ENCODE assay signal across 14 cellular contexts in the genomic region with DNA sequence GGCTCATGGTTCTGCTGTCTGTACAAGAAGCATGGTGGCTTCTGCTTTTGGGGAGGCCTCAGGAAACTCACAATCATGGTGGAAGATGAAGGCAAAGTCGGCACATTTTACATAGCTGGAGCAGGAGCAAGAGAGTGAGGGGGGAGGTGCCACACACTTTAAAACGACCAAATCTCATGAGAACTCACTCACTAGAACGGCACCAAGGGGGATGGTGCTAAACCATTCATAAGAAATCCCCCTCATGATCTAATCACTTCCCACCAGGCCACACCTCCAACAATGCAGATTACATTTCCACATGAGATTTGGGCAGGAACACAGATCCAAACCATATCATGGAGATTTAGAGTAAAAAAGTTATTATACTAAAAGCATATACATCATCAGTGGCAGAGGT. TPM values are rescaled to one million over a fixed set of nuclear protein-coding genes. Genes with fewer than 3 reads are reported as not detected.
A peak's percentile ranks its signal among the peaks of the same experiment; 100 is the strongest.
DNase-seq lines count a peak whose midpoint lies in the region; ATAC-seq and TF ChIP-seq lines count a peak whose summit lies in the region.
"Had no signal": no experiment of that assay in that cellular context is flagged by ENCODE, and none has a peak within 500 bp of the region (broad histone marks: within the 10 kb centered on the region; RNA-seq: fewer than 3 reads in every experiment).

No MANE protein-coding gene starts in this region.

- peak; percentile 56 to 67 for ATAC-seq in activated CD4-positive, CD25-positive, alpha-beta regulatory T cell treated with anti-CD3 and anti-CD28 coated beads, Interleukin-2, amount 50 U/mL, for 24 hours
- no peak for ATAC-seq in IMR-90 (ENCODE audit: low read depth)

- no peak overlapping the region for H4K91ac ChIP-seq in IMR-90 (ENCODE audit: insufficient read depth, low read depth, low read length)

- no peak for TF ChIP-seq POLR2A in IMR-90 (IDR thresholded peaks at IDR 0.05; ENCODE audit: low read depth, low read length)

- H2BK20ac ChIP-seq in IMR-90 (ENCODE audit: low read depth, low read length): 0 out of 2 replicates have a peak overlapping the region, but pooled peaks have one; percentile 32

- in situ Hi-C loops in IMR-90 (cut with MboI; ENCODE audit: low sequenced_read_pairs): no loop called here

- H2AK5ac ChIP-seq in IMR-90 (ENCODE audit: low read depth, low read length): no peak overlapping the region

- no peak overlapping the region for H3K27ac Mint-ChIP-seq in mesothelial cell of epicardium

- H3K4ac ChIP-seq in IMR-90 (ENCODE audit: low read depth, low read length): no peak overlapping the region

- H3K18ac ChIP-seq in IMR-90 (ENCODE audit: low read depth, low read length): no peak overlapping the region; the same call in 1 of the 2 replicates

- no peak overlapping the region for H2BK5ac ChIP-seq in IMR-90 (ENCODE audit: low read depth, low read length, poor library complexity, severe bottlenecking)

- H3K14ac ChIP-seq in IMR-90 (replicated peaks; ENCODE audit: low read depth, low read length): no peak overlapping the region

- H3K4me2 ChIP-seq in IMR-90 (ENCODE audit: low read depth, low read length): no peak overlapping the region

- no peaks in the 10 kb centered on the region for H3K9me1 ChIP-seq in IMR-90 (ENCODE audit: insufficient read depth, low read length)

- CTCF ChIA-PET in HEK293 (lab: Yijun Ruan, JAX): no interaction called here
- CTCF ChIA-PET in IMR-90 (lab: Yijun Ruan, JAX): interaction anchor here (0.5 to 0.6 kb wide), 2 partner anchors 57 to 1053 kb away, joined by 3 to 5 read pairs; no protein-coding TSS in a partner anchor

- H3K4me1 ChIP-seq in HEK293 (ENCODE audit: control insufficient read depth, insufficient read depth, low read length): no peaks in the 10 kb centered on the region
- H3K4me1 ChIP-seq in IMR-90 (ENCODE audit: control insufficient read depth, insufficient read depth, low read length): no peaks in the 10 kb centered on the region
- H3K4me1 ChIP-seq in neutrophil (ENCODE audit: control insufficient read depth in 1 of 2, insufficient read depth in 1 of 2, low read depth in 1 of 2, low read length in 1 of 2): peaks cover 21 to 30% of the 10 kb centered on the region in 2 experiments

- dilution Hi-C loops in IMR-90 (cut with HindIII; ENCODE audit: low sequenced_read_pairs, unreplicated experiment): no loop called here

- no TSS peak for BruUV-seq in IMR-90 (replicated peaks; lab: Mats Ljungman, UMichigan)

- TF ChIP-seq CTCF in HEK293 (tag by site-specific recombination; IDR thresholded peaks at IDR 0.05): no peak
- TF ChIP-seq CTCF in IMR-90 (conservative IDR thresholded peaks at IDR 0.05; ENCODE audit: low read depth, low read length): no peak
- no peak for TF ChIP-seq CTCF in neutrophil (IDR thresholded peaks at IDR 0.05)
- no peak for TF ChIP-seq CTCF in mesothelial cell of epicardium (IDR thresholded peaks at IDR 0.05; ENCODE audit: unreplicated experiment)

- no peak overlapping the region for H3K4me3 Mint-ChIP-seq in mesothelial cell of epicardium

- no CpG with 5 or more reads among the region's 3 CpGs for WGBS in IMR-90 (ENCODE audit: extremely low coverage in 2 of 2, insufficient read length in 1 of 2), 2 experiments

- POLR2A ChIA-PET in HEK293 (lab: Yijun Ruan, JAX): interaction anchor here (0.6 to 1.0 kb wide), 2 partner anchors 13 to 35 kb away, joined by 3 read pairs; partner anchors contain the start of gene WIF1
- POLR2A ChIA-PET in IMR-90 (lab: Charles Lee; ENCODE audit: unreplicated experiment): no interaction called here

- H3K9me3 ChIP-seq in HEK293 (ENCODE audit: control insufficient read depth, insufficient read depth, low read depth, low read length) (no peaks in the 10 kb centered on the region), IMR-90 (ENCODE audit: control insufficient read depth, insufficient read depth, low read length) (no peaks in the 10 kb centered on the region), neutrophil (no peaks in the 10 kb centered on the region)
- H3K9me3 ChIP-seq: ovary had no signal

- H2BK120ac ChIP-seq in IMR-90 (ENCODE audit: low read depth, low read length): no peak overlapping the region

- no peak overlapping the region for H3K23ac ChIP-seq in IMR-90 (ENCODE audit: low read depth, low read length)

- no peak overlapping the region for H4K8ac ChIP-seq in IMR-90 (ENCODE audit: low read depth in 2 of 2, low read length in 2 of 2)

- no peaks in the 10 kb centered on the region for H3K79me1 ChIP-seq in IMR-90 (ENCODE audit: low read depth in 1 of 2, low read length in 2 of 2)

- no peaks in the 10 kb centered on the region for H3K9me3 Mint-ChIP-seq in mesothelial cell of epicardium

- H2AK9ac ChIP-seq in IMR-90 (replicated peaks; ENCODE audit: low read depth, low read length, poor library complexity): no peak overlapping the region

- peaks cover 3% of the 10 kb centered on the region for H3K4me1 Mint-ChIP-seq in mesothelial cell of epicardium

- peaks cover 10% of the 10 kb centered on the region for H3K27me3 ChIP-seq in IMR-90 (ENCODE audit: control insufficient read depth, insufficient read depth, low read length)
- no peaks in the 10 kb centered on the region for H3K27me3 ChIP-seq in neutrophil
- H3K27me3 ChIP-seq: ovary had no signal

- H2BK15ac ChIP-seq in IMR-90 (ENCODE audit: low read depth, low read length): no peak overlapping the region

- no peak overlapping the region for H4K5ac ChIP-seq in IMR-90 (ENCODE audit: low read depth, low read length)

- no peak overlapping the region for H2AFZ ChIP-seq in IMR-90 (replicated peaks; ENCODE audit: low read length, poor library complexity)

- no peak for TF ChIP-seq RAD21 in IMR-90 (IDR thresholded peaks at IDR 0.05; ENCODE audit: low read length)

- H3K4me3 ChIP-seq in HEK293 (ENCODE audit: low read depth, low read length) (no peak overlapping the region), IMR-90 (ENCODE audit: insufficient read depth, low read depth, low read length) (no peak overlapping the region), neutrophil (ENCODE audit: low read depth in 1 of 2, low read length in 1 of 2) (no peak overlapping the region)
- H3K4me3 ChIP-seq: ovary, SK-N-MC had no signal

- H3K36me3 ChIP-seq in HEK293 (ENCODE audit: control insufficient read depth in 2 of 2, insufficient read depth in 1 of 2, low read length in 2 of 2) (no peaks in the 10 kb centered on the region), IMR-90 (ENCODE audit: control insufficient read depth, insufficient read depth, low read length) (no peaks in the 10 kb centered on the region), neutrophil (no peaks in the 10 kb centered on the region)
- H3K36me3 ChIP-seq: ovary had no signal

- DNase-seq in activated CD4-positive, CD25-positive, alpha-beta regulatory T cell treated with anti-CD3 and anti-CD28 coated beads, Interleukin-2, amount 50 U/mL, for 72 hours: no peak
- DNase-seq in IMR-90 (no peak), DMS79 (lab: John Stamatoyannopoulos, UW) (no peak), mesothelial cell of epicardium (ENCODE audit: low spot score in 2 of 2, unreplicated experiment in 2 of 2) (no peak), putamen (ENCODE audit: low spot score) (no peak)
- DNase-seq: islet precursor cell, NCI-H2081 treated with DMSO at 0.1 percent for 48 hours, ovary had no signal

- no peak overlapping the region for H3K9ac ChIP-seq in IMR-90 (ENCODE audit: low read depth, low read length)

- no peaks in the 10 kb centered on the region for H3K36me3 Mint-ChIP-seq in mesothelial cell of epicardium

- H3K27me3 Mint-ChIP-seq in mesothelial cell of epicardium (ENCODE audit: low read depth): peaks cover 8% of the 10 kb centered on the region

- intact Hi-C loops in IMR-90 (cut with micrococcal nuclease): no loop called here

- H3K27ac ChIP-seq in HEK293 (ENCODE audit: extremely low read depth, low read depth, low read length): no peak overlapping the region
- no peak overlapping the region for H3K27ac ChIP-seq in IMR-90 (ENCODE audit: insufficient read depth, low read length)
- peak overlapping the region; percentile 87 for H3K27ac ChIP-seq in neutrophil
- H3K27ac ChIP-seq: 22Rv1, epithelial cell of prostate, ovary, SK-N-MC had no signal

- no peak overlapping the region for H3K56ac ChIP-seq in IMR-90 (ENCODE audit: extremely low read depth, insufficient read depth, low read length)

- H4K20me1 ChIP-seq in IMR-90 (ENCODE audit: insufficient read depth, low read length): no peaks in the 10 kb centered on the region

TF ChIP-seq in IMR-90, 13 proteins besides CTCF, POLR2A, EP300 and RAD21:
- TF ChIP-seq NFE2L2 (IDR thresholded peaks at IDR 0.05; ENCODE audit: low read depth, low read length): no peak
- TF ChIP-seq MAZ (IDR thresholded peaks at IDR 0.05; ENCODE audit: borderline replicate concordance, low read depth, low read length): no peak
- TF ChIP-seq, protein P1, sequence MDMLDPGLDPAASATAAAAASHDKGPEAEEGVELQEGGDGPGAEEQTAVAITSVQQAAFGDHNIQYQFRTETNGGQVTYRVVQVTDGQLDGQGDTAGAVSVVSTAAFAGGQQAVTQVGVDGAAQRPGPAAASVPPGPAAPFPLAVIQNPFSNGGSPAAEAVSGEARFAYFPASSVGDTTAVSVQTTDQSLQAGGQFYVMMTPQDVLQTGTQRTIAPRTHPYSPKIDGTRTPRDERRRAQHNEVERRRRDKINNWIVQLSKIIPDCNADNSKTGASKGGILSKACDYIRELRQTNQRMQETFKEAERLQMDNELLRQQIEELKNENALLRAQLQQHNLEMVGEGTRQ (IDR thresholded peaks at IDR 0.05; ENCODE audit: low read depth, low read length): no peak

RNA-seq across cellular contexts. Expression of gene LEMD3, which starts 13.6 kb away (rescaled TPM):
- 9.9 and 20.3 TPM in 2 replicates for total RNA-seq in IMR-90 (2012; rRNA removed)
- polyA plus RNA-seq in IMR-90 (2012; rRNA removed): 5.2 and 5.5 TPM in 2 replicates
- 1.9 and 3.6 TPM in 2 replicates for polyA plus RNA-seq in IMR-90 (2012; cell fraction: cytosol; rRNA removed)
- 10.0 and 11.3 TPM in 2 replicates for polyA plus RNA-seq in IMR-90 (2012; cell fraction: nucleus; rRNA removed; ENCODE audit: low replicate concordance)
- 37.6 to 44.4 TPM (median 39.3 TPM) in 3 replicates for total RNA-seq in mesothelial cell of epicardium

RNA-seq across cellular contexts. Expression of gene WIF1, which starts 34.7 kb away (rescaled TPM):
- not detected in 2 replicates for total RNA-seq in IMR-90 (2012; rRNA removed)
- not detected in 2 replicates for polyA plus RNA-seq in IMR-90 (2012; rRNA removed)
- polyA plus RNA-seq in IMR-90 (2012; cell fraction: cytosol; rRNA removed): not detected in 2 replicates
- polyA plus RNA-seq in IMR-90 (2012; cell fraction: nucleus; rRNA removed; ENCODE audit: low replicate concordance): not detected in 2 replicates
- total RNA-seq in mesothelial cell of epicardium: 20.7 to 23.4 TPM (median 20.8 TPM) in 3 replicates

Comparison
In these comparisons a context has a peak if more than half of its experiments do, and no peak if none do; other contexts are left out.
1. RNA of gene WIF1, which starts 34.7 kb away (total RNA-seq): 20.7 to 23.4 TPM in mesothelial cell of epicardium; not detected in IMR-90; every median in the first group is over 10 times any median in the second.